9 cellular contexts compared by ENCODE assay signal in the genomic region with DNA sequence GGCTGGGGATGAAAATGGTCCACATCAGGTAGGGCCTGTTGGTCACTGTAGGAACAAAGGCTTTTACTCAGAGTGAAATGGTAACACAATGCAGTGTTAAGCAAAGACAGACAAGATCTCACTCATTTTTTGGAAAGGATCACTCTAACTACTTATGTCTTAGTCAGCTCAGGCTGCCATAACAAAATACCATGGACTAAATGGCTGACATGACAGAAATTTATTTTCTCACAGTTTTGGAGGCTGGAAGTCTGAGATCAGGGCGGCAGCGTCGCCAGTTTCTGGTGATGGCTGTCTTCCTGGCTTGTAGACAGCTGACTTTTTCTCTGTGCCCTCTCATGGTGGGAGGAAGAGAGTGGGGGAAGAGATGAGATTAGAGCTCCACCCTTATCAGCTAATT.
"Had no signal": no experiment of that assay in that cellular context is flagged by ENCODE, and none has a peak within 500 bp of the region (broad histone marks: within the 10 kb centered on the region; RNA-seq: fewer than 3 reads in every experiment).

No MANE protein-coding gene starts in this region.

- H3K9me3 ChIP-seq: HAP-1 had no signal

- H3K9ac ChIP-seq: GM23248, KMS-11 had no signal

- H3K4me2 ChIP-seq: KMS-11 had no signal

- H3K9me3 Mint-ChIP-seq: HFFc6, IgD-negative memory B cell had no signal

- H3K36me3 Mint-ChIP-seq: IgD-negative memory B cell had no signal

- ATAC-seq: HCT116 had no signal

- H3K4me1 Mint-ChIP-seq: IgD-negative memory B cell had no signal

- H3K4me3 ChIP-seq: GM23248, HAP-1 had no signal

- H3K36me3 ChIP-seq: HAP-1 had no signal

- DNase-seq: GM23248, GOT3, H7, HFFc6 had no signal

- H3K27ac Mint-ChIP-seq: HFFc6, IgD-negative memory B cell had no signal

- H3K27ac ChIP-seq: GM23248, HL-60, KMS-11 had no signal

- H3K4me3 Mint-ChIP-seq: HFFc6, IgD-negative memory B cell had no signal

- H2AFZ ChIP-seq: GM23248 had no signal
